ENCODE assay signal across 1 cellular context in genomic region chr5:151213803-151214613, GRCh38.
A peak's percentile ranks its signal among the peaks of the same experiment; 100 is the strongest.
TF ChIP-seq lines count a peak whose summit lies in the region.

No MANE protein-coding gene starts in this region.

TF ChIP-seq in GM12878, 131 proteins besides CTCF, POLR2A, EP300 and RAD21 (continued from another document and continues in another):
- TF ChIP-seq ZBTB11 (CRISPR knock-in tag; IDR thresholded peaks at IDR 0.05) (0 out of 2 replicates have a peak, but pooled peaks have one; percentile 17), ZBED1 (IDR thresholded peaks at IDR 0.05; ENCODE audit: borderline replicate concordance) (0 out of 2 replicates have a peak, but pooled peaks have one; percentile 63), PAX5 (IDR thresholded peaks at IDR 0.05; ENCODE audit: borderline replicate concordance, low read depth, low read length) (peak; percentile 58; the same call in 1 of the 2 replicates), NR2C2 (IDR thresholded peaks at IDR 0.05; ENCODE audit: borderline replicate concordance, control insufficient read depth, insufficient read length, low read depth) (no peak), BCL3 (IDR thresholded peaks at IDR 0.05; ENCODE audit: borderline replicate concordance, insufficient read depth, low read depth, low read length, poor library complexity, severe bottlenecking) (peak; percentile 8), MYB (IDR thresholded peaks at IDR 0.05; ENCODE audit: borderline replicate concordance, low read depth, low read length) (no peak), SREBF2 (IDR thresholded peaks at IDR 0.05; ENCODE audit: low read length) (no peak), NR2C1 (IDR thresholded peaks at IDR 0.05) (no peak), ZBTB40 (IDR thresholded peaks at IDR 0.05; ENCODE audit: borderline replicate concordance) (no peak; the same call in 1 of the 2 replicates), NRF1 (conservative IDR thresholded peaks at IDR 0.05; ENCODE audit: low read depth, low read length) (no peak), TAF1 (IDR thresholded peaks at IDR 0.05; ENCODE audit: borderline replicate concordance, low read depth, low read length) (peak; percentile 95), CHD2 (IDR thresholded peaks at IDR 0.05; ENCODE audit: borderline replicate concordance, low read depth, low read length) (no peak), CREM (IDR thresholded peaks at IDR 0.05; ENCODE audit: low read depth) (peak; percentile 35; the same call in 1 of the 2 replicates), USF1 (IDR thresholded peaks at IDR 0.05; ENCODE audit: borderline replicate concordance, extremely low read length, insufficient read depth, low read depth, low read length) (peak; percentile 19), ELK1 (IDR thresholded peaks at IDR 0.05; ENCODE audit: low read depth, low read length) (no peak), SUPT20H (IDR thresholded peaks at IDR 0.05; ENCODE audit: borderline replicate concordance, control insufficient read depth, low read depth, low read length) (no peak), CBX5 (IDR thresholded peaks at IDR 0.05; ENCODE audit: low read depth) (no peak), STAT1 (conservative IDR thresholded peaks at IDR 0.05) (no peak), SP1 (IDR thresholded peaks at IDR 0.05; ENCODE audit: low read depth, low read length) (peak; percentile 84), HSF1 (IDR thresholded peaks at IDR 0.05; ENCODE audit: low read depth, low read length) (0 out of 2 replicates have a peak, but pooled peaks have one; percentile 46), SKIL (IDR thresholded peaks at IDR 0.05; ENCODE audit: low read depth, poor library complexity, severe bottlenecking) (peak; percentile 64), LARP7 (IDR thresholded peaks at IDR 0.05) (peak; percentile 19; the same call in 1 of the 2 replicates), PRDM15 (CRISPR knock-in tag; IDR thresholded peaks at IDR 0.05) (0 out of 2 replicates have a peak, but pooled peaks have one; percentile 59), SMAD5 (IDR thresholded peaks at IDR 0.05; ENCODE audit: low read depth) (peak; percentile 97), HCFC1 (IDR thresholded peaks at IDR 0.05; ENCODE audit: low read length) (no peak), ATF3 (IDR thresholded peaks at IDR 0.05; ENCODE audit: borderline replicate concordance, extremely low read depth, low read depth, low read length) (no peak), ETV6 (conservative IDR thresholded peaks at IDR 0.05 in 1 of 2, IDR thresholded peaks at IDR 0.05 in 1 of 2; ENCODE audit: borderline replicate concordance in 1 of 2, low read depth in 1 of 2) (no peak), JUND (IDR thresholded peaks at IDR 0.05; ENCODE audit: low read depth, low read length) (no peak), TCF3 (IDR thresholded peaks at IDR 0.05; ENCODE audit: borderline replicate concordance, insufficient read depth, low read depth, low read length) (0 out of 2 replicates have a peak, but pooled peaks have one; percentile 53), CHD4 (IDR thresholded peaks at IDR 0.05) (no peak), IRF3 (IDR thresholded peaks at IDR 0.05) (no peak), STAT3 (IDR thresholded peaks at IDR 0.05; ENCODE audit: low read depth, low read length) (peak; percentile 76; the same call in 1 of the 2 replicates), KDM1A (IDR thresholded peaks at IDR 0.05; ENCODE audit: borderline replicate concordance) (no peak)
